1 cellular context compared by ENCODE assay signal in genomic region chr1:66395202-66396061, GRCh38.
TF ChIP-seq lines count a peak whose summit lies in the region.

No MANE protein-coding gene starts in this region.

TF ChIP-seq in HepG2, 621 proteins besides CTCF, POLR2A, EP300 and RAD21 (continued from another document):
- TF ChIP-seq GMEB2 (CRISPR knock-in tag; IDR thresholded peaks at IDR 0.05; ENCODE audit: low read depth) (no peak), ZNF143 (CRISPR knock-in tag; IDR thresholded peaks at IDR 0.05) (no peak), TEAD3 (CRISPR knock-in tag; optimal IDR thresholded peaks at IDR 0.05; ENCODE audit: borderline replicate concordance) (no peak), ZNF629 (CRISPR knock-in tag; conservative IDR thresholded peaks at IDR 0.05) (no peak), ZBTB7A (CRISPR knock-in tag; IDR thresholded peaks at IDR 0.05) (no peak), ZNF569 (CRISPR knock-in tag; IDR thresholded peaks at IDR 0.05; ENCODE audit: borderline replicate concordance) (no peak), ZNF781 (CRISPR knock-in tag; IDR thresholded peaks at IDR 0.05; ENCODE audit: borderline replicate concordance, not compliant biosample characterization) (no peak)
